1 cellular context compared by ENCODE assay signal in genomic region chr20:35637266-35637665, GRCh38.
TF ChIP-seq lines count a peak whose summit lies in the region.

No MANE protein-coding gene starts in this region.

TF ChIP-seq in IMR-90, 13 proteins besides CTCF, POLR2A, EP300 and RAD21:
- TF ChIP-seq USF2 (IDR thresholded peaks at IDR 0.05; ENCODE audit: low read depth, low read length) (no peak), ELK1 (IDR thresholded peaks at IDR 0.05; ENCODE audit: borderline replicate concordance, low read depth, low read length) (no peak), MAZ (IDR thresholded peaks at IDR 0.05; ENCODE audit: borderline replicate concordance, low read depth, low read length) (no peak), MXI1 (IDR thresholded peaks at IDR 0.05; ENCODE audit: borderline replicate concordance, low read depth, low read length) (no peak), CEBPB (IDR thresholded peaks at IDR 0.05; ENCODE audit: low read depth, low read length) (no peak), RFX5 (IDR thresholded peaks at IDR 0.05; ENCODE audit: low read depth, low read length) (no peak), BHLHE40 (IDR thresholded peaks at IDR 0.05; ENCODE audit: low read depth, low read length) (no peak), RCOR1 (IDR thresholded peaks at IDR 0.05; ENCODE audit: insufficient replicate concordance, low read length) (no peak), FOS (IDR thresholded peaks at IDR 0.05; ENCODE audit: low read depth, low read length) (no peak), MAFK (IDR thresholded peaks at IDR 0.05; ENCODE audit: low read depth, low read length) (no peak), NFE2L2 (IDR thresholded peaks at IDR 0.05; ENCODE audit: low read depth, low read length) (no peak), CHD1 (IDR thresholded peaks at IDR 0.05; ENCODE audit: low read depth, low read length) (no peak)
TF ChIP-seq in IMR-90: peak in this region for 0.
